16 cellular contexts compared by ENCODE assay signal in genomic region chrX:63932006-63932405, GRCh38.
A peak's percentile ranks its signal among the peaks of the same experiment; 100 is the strongest.
DNase-seq lines count a peak whose midpoint lies in the region; ATAC-seq and TF ChIP-seq lines count a peak whose summit lies in the region.
"Had no signal": no experiment of that assay in that cellular context is flagged by ENCODE, and none has a peak within 500 bp of the region (broad histone marks: within the 10 kb centered on the region; RNA-seq: fewer than 3 reads in every experiment).

No MANE protein-coding gene starts in this region.

- no peaks in the 10 kb centered on the region for H3K4me1 ChIP-seq in breast epithelium
- H3K4me1 ChIP-seq: BE2C had no signal

- H3K4me3 Mint-ChIP-seq in MCF 10A (ENCODE audit: unreplicated experiment), result no peak overlapping the region

- TF ChIP-seq POLR2A in breast epithelium (IDR thresholded peaks at IDR 0.05), result no peak

- no TSS peak for BruUV-seq in MCF 10A (replicated peaks; lab: Mats Ljungman, UMichigan)

- DNase-seq in MCF 10A (ENCODE audit: unreplicated experiment) (no peak), breast epithelium (ENCODE audit: low spot score in 2 of 2) (no peak), KBM-7 (peak; percentile 6), SK-MEL-5 (ENCODE audit: low read depth, low spot score) (peak; percentile 8), sciatic nerve (ENCODE audit: low spot score) (no peak)
- DNase-seq in activated CD4-positive, alpha-beta T cell treated with anti-CD3 and anti-CD28 coated beads for 4 hours, result no peak
- DNase-seq: BE2C, NCI-H1436, NCI-H2029 treated with DMSO at 0.1 percent for 48 hours, NCI-H226, NCI-H526, SHP77 treated with DMSO at 0.1 percent for 48 hours had no signal

- H3K27ac ChIP-seq in breast epithelium, result no peak overlapping the region

- H3K27me3 ChIP-seq in breast epithelium, result peaks cover 0 to 18% of the 10 kb centered on the region in 2 donors
- H3K27me3 ChIP-seq: BE2C had no signal

- H3K9me3 ChIP-seq in breast epithelium, result peaks cover 3 to 12% of the 10 kb centered on the region in 2 donors
- H3K9me3 ChIP-seq: BE2C had no signal

- H3K9me3 Mint-ChIP-seq in MCF 10A (ENCODE audit: unreplicated experiment), result peaks cover under 1% of the 10 kb centered on the region

- H3K27ac Mint-ChIP-seq in MCF 10A (ENCODE audit: low read depth, unreplicated experiment), result no peak overlapping the region

- H3K36me3 ChIP-seq in breast epithelium, result no peaks in the 10 kb centered on the region
- H3K36me3 ChIP-seq: BE2C had no signal

- POLR2A ChIA-PET in MCF 10A (lab: Yijun Ruan, JAX), result interaction anchor here (0.8 kb wide), 1 partner anchor 259 kb away, joined by 3 read pairs; no protein-coding TSS in a partner anchor

- TF ChIP-seq CTCF in MCF 10A (IDR thresholded peaks at IDR 0.05; ENCODE audit: unreplicated experiment), result peak; percentile 7
- no peak for TF ChIP-seq CTCF in breast epithelium (IDR thresholded peaks at IDR 0.05)

- no peaks in the 10 kb centered on the region for H3K27me3 Mint-ChIP-seq in MCF 10A (ENCODE audit: insufficient read depth, unreplicated experiment)

- intact Hi-C loops in MCF 10A (cut with micrococcal nuclease), result loop anchor here (5.0 to 10.0 kb wide), 2 partner anchors 160 to 273 kb away; partner anchors contain the start of gene AMER1
- intact Hi-C loops in breast epithelium (cut with DNase I; ENCODE audit: low total_unique reads), result no loop called here
- intact Hi-C loops in sciatic nerve (cut with DNase I), result no loop called here

- no peak overlapping the region for H3K4me3 ChIP-seq in breast epithelium
- H3K4me3 ChIP-seq: GM12878 had no signal

- ATAC-seq in HG03457 (IDR thresholded peaks at IDR 0.05; ENCODE audit: unreplicated experiment) (no peak), sciatic nerve (no peak), GM19455 (IDR thresholded peaks at IDR 0.05; ENCODE audit: unreplicated experiment) (no peak)
- ATAC-seq: GM12878, HepG2 had no signal

- no peaks in the 10 kb centered on the region for H3K36me3 Mint-ChIP-seq in MCF 10A (ENCODE audit: insufficient read depth, unreplicated experiment)

- in situ Hi-C loops in KBM-7 (cut with MboI; ENCODE audit: low pct_unique_long_range_greater_than_20kb, low sequenced_read_pairs) (no loop called here), SK-MEL-5 (cut with HindIII; ENCODE audit: low pct_unique_long_range_greater_than_20kb, low sequenced_read_pairs) (no loop called here)

- H3K4me1 Mint-ChIP-seq in MCF 10A (ENCODE audit: insufficient read depth, unreplicated experiment), result peaks cover 6% of the 10 kb centered on the region

- CTCF ChIA-PET in MCF 10A (lab: Yijun Ruan, JAX), result interaction anchor here (1.0 to 4.3 kb wide), 4 partner anchors 12 to 1520 kb away, joined by 3 to 59 read pairs (median 8); no protein-coding TSS in a partner anchor

Comparison
In these comparisons a context has a peak if more than half of its experiments do, and no peak if none do; other contexts are left out.
1. DNase-seq: peak in KBM-7 (single experiment) and SK-MEL-5 (single experiment); none in MCF 10A (single experiment), breast epithelium (0 of 2), sciatic nerve (single experiment) and activated CD4-positive, alpha-beta T cell treated with anti-CD3 and anti-CD28 coated beads for 4 hours (0 of 2).